Comparison of ENCODE assay signal across 8 cellular contexts in the genomic region with DNA sequence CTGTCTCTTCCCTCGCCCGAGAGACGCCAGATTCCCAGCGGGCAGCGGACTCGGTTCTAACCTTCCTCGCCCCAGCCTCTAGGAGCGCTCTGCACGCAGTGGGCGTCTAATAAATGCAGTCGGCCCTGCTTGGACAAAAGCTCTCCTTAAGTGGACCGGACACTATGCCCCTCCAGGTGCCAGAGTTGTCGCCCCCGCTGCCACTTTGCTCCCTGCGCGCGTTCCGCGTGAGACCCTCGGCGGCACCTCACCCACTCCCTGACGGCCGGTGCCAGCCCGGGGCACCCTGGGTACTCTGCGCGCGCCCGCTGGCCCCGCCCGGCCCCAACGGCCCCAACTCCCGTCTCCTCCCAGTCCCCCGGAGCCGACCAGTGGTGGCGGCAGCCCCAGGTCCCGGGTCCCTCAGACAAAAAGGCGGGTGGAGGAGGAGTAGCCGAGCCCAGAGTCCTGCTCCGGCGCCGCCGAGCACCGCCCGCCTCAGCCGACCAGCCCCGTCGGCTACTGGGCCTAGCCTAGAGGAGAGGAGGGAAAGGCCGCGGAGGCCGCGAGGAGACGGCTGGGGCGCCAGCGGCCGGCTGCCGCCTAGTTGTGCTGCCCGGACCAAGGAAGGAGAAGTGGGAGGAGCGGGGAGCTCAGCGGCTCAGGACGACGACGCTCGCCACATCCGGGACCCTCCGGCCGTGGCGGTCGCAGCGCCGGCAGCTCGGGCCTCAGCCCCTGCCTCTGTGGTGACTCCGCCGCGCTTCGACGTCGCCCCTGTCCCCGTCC.
A peak's percentile ranks its signal among the peaks of the same experiment; 100 is the strongest.
DNase-seq lines count a peak whose midpoint lies in the region; ATAC-seq and TF ChIP-seq lines count a peak whose summit lies in the region.

No MANE protein-coding gene starts in this region.

- H3K4me3 ChIP-seq in AG09309 (ENCODE audit: control insufficient read depth, low read depth, low read length): peak overlapping the region; percentile 92
- peak overlapping the region; percentile 87 for H3K4me3 ChIP-seq in kidney epithelial cell (ENCODE audit: low read depth, low read length)

- peak; percentile 72 for TF ChIP-seq CTCF in AG09309 (IDR thresholded peaks at IDR 0.05; ENCODE audit: control insufficient read depth, insufficient read depth, low read depth, low read length, missing control alignments)
- TF ChIP-seq CTCF in kidney epithelial cell (IDR thresholded peaks at IDR 0.05; ENCODE audit: insufficient read depth, low read length, poor library complexity, severe bottlenecking): peak; percentile 74

- H3K36me3 ChIP-seq in kidney epithelial cell (ENCODE audit: control insufficient read depth, insufficient read depth, low read length): no peaks in the 10 kb centered on the region

- no peaks in the 10 kb centered on the region for H3K27me3 ChIP-seq in kidney epithelial cell (ENCODE audit: control insufficient read depth, insufficient read depth, low read length)

- ATAC-seq in GM18861 (IDR thresholded peaks at IDR 0.05; ENCODE audit: unreplicated experiment) (peak; percentile 61), HG03064 (IDR thresholded peaks at IDR 0.05; ENCODE audit: low read depth, unreplicated experiment) (peak; percentile 86)

- DNase-seq in AG09309 (ENCODE audit: low read depth) (no peak), NCI-H2171 treated with DMSO at 0.1 percent for 48 hours (lab: John Stamatoyannopoulos, UW) (peak; percentile 82), cerebellum (ENCODE audit: low spot score) (peak; percentile 81), kidney epithelial cell (ENCODE audit: low read depth) (peak; percentile 42)
- DNase-seq in activated CD4-positive, CD25-positive, alpha-beta regulatory T cell treated with anti-CD3 and anti-CD28 coated beads, Interleukin-2, amount 50 U/mL, for 16 hours (ENCODE audit: low read depth, low spot score): peak; percentile 15
- peak; percentile 20 to 54 for DNase-seq in stimulated activated CD4-positive, alpha-beta T cell treated with anti-CD3 and anti-CD28 coated beads, Interleukin-15, amount 100 ng/mL, for 1 hour (ENCODE audit: low read depth in 1 of 2, low spot score in 1 of 2)
